In the genomic region with DNA sequence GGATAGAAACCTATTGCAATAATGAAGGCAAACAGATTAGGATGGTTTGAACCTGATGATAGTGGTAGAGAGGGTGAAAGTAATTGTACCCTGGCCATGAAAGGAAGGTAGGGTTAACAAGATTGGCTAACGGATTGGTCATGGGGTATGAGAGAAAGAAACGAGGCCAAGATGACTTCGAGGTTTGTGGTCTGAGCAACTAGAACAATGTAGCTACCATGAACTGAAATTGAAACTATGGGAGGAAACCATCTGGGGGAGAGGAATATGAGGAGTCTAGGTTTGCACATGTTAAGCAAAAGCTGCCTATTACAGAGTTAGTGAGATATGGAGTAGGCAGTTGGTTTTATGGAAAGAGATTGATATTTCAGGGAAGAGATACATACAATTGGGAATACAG, we compare ENCODE assay signal across 1 cellular context.
TF ChIP-seq lines count a peak whose summit lies in the region.

No MANE protein-coding gene starts in this region.

TF ChIP-seq in HepG2, 621 proteins besides CTCF, POLR2A, EP300 and RAD21 (continued from another document):
- TF ChIP-seq ZNF318 (CRISPR knock-in tag; IDR thresholded peaks at IDR 0.05) (no peak), ZNF670 (CRISPR knock-in tag; IDR thresholded peaks at IDR 0.05; ENCODE audit: borderline replicate concordance) (no peak), MYNN (CRISPR knock-in tag; IDR thresholded peaks at IDR 0.05; ENCODE audit: low read depth) (no peak), ARNTL (CRISPR knock-in tag; IDR thresholded peaks at IDR 0.05) (no peak), MIER2 (CRISPR knock-in tag; IDR thresholded peaks at IDR 0.05) (no peak), TARDBP (CRISPR knock-in tag; IDR thresholded peaks at IDR 0.05) (no peak)
TF ChIP-seq in HepG2: peak in this region for 0.
